Comparison of ENCODE assay signal across 8 cellular contexts in genomic region chr5:692530-693041, GRCh38. TPM values are rescaled to one million over a fixed set of nuclear protein-coding genes. Genes with fewer than 3 reads are reported as not detected.
A peak's percentile ranks its signal among the peaks of the same experiment; 100 is the strongest.
DNase-seq lines count a peak whose midpoint lies in the region; ATAC-seq and TF ChIP-seq lines count a peak whose summit lies in the region.
"Not testable (repeated sequence)": the region's sequence is repeated elsewhere in the genome, so short reads cannot be mapped to it uniquely, and the experiment has no call there.

No MANE protein-coding gene starts in this region.

- not testable (repeated sequence) for TF ChIP-seq POLR2A in spleen (IDR thresholded peaks at IDR 0.05)

- H3K4me1 ChIP-seq in PC-3 (ENCODE audit: insufficient read depth, low read length); mucosa of rectum (ENCODE audit: control insufficient read depth in 2 of 2, insufficient read depth in 2 of 2, low read length in 2 of 2): not testable (repeated sequence)
- peaks cover 0 to 12% (median 5%) of the 10 kb centered on the region in 6 donors for H3K4me1 ChIP-seq in spleen

- H3K4me1 Mint-ChIP-seq in glutamatergic neuron (ENCODE audit: low read depth, unreplicated experiment), result not testable (repeated sequence)

- H3K27ac Mint-ChIP-seq in glutamatergic neuron (ENCODE audit: unreplicated experiment), result peak overlapping the region; percentile 43

- H3K27me3 ChIP-seq in BJ (ENCODE audit: control insufficient read depth, insufficient read depth, low read length); PC-3 (ENCODE audit: low read length); mucosa of rectum (ENCODE audit: control insufficient read depth in 2 of 2, insufficient read depth in 2 of 2, low read length in 2 of 2): not testable (repeated sequence)
- H3K27me3 ChIP-seq in spleen (replicated peaks in 1 of 7), result peaks cover 0 to 18% (median 0%) of the 10 kb centered on the region in 7 donors

- POLR2A ChIA-PET in BJ (lab: Charles Lee), result not testable (repeated sequence)
- POLR2A ChIA-PET in PC-3 (lab: Charles Lee; ENCODE audit: unreplicated experiment), result interaction anchor here (0.6 kb wide), 1 partner anchor 124 kb away, joined by 3 read pairs; no protein-coding TSS in a partner anchor

- WGBS in spleen, 5 donors, result 0 to 1% (median 1%) methylated on average over 1 to 41 of the region's 41 CpGs

- 0 out of 2 replicates have a peak overlapping the region, but pooled peaks have one; percentile 7 for H3K4me3 ChIP-seq in BJ (ENCODE audit: low read depth, low read length)
- H3K4me3 ChIP-seq in PC-3 (ENCODE audit: low read length), result peak overlapping the region; percentile 69
- H3K4me3 ChIP-seq in astrocyte of the cerebellum (ENCODE audit: low read depth, low read length), result peak overlapping the region; percentile 23
- peak overlapping the region; percentile 62 to 89 for H3K4me3 ChIP-seq in mucosa of rectum (ENCODE audit: low read length in 2 of 2)
- H3K4me3 ChIP-seq in spleen, result peak overlapping the region in 7 of 8 donors; percentile 40 to 83 (median 52)

- peak; percentile 22 for ATAC-seq in GM19328 (IDR thresholded peaks at IDR 0.05; ENCODE audit: unreplicated experiment)
- peak; percentile 1 for ATAC-seq in HG02885 (IDR thresholded peaks at IDR 0.05; ENCODE audit: poor library complexity, unreplicated experiment)
- peak; percentile 17 for ATAC-seq in PC-3

- DNase-seq in BJ (ENCODE audit: low read depth); PC-3; astrocyte of the cerebellum (ENCODE audit: low read depth): not testable (repeated sequence)
- DNase-seq in glutamatergic neuron (peak; percentile 64), spleen (peak; percentile 73)

- not testable (repeated sequence) for H3F3A ChIP-seq in PC-3 (ENCODE audit: low read length, unreplicated experiment)

- H3K9me3 Mint-ChIP-seq in glutamatergic neuron (ENCODE audit: unreplicated experiment), result not testable (repeated sequence)

- H3K9ac ChIP-seq in PC-3 (ENCODE audit: low read length), result peak overlapping the region; percentile 27; the same call in 1 of the 2 replicates
- peak overlapping the region in 1 of 2 donors; percentile 86 for H3K9ac ChIP-seq in mucosa of rectum (ENCODE audit: low read depth in 1 of 2, low read length in 2 of 2)

- H2AFZ ChIP-seq in PC-3 (ENCODE audit: low read length), result 0 out of 2 replicates have a peak overlapping the region, but pooled peaks have one; percentile 45

- not testable (repeated sequence) for H3K9me3 ChIP-seq in PC-3 (ENCODE audit: low read length); mucosa of rectum (ENCODE audit: control insufficient read depth in 2 of 2, low read length in 2 of 2); spleen

- H3K27me3 Mint-ChIP-seq in glutamatergic neuron (ENCODE audit: unreplicated experiment), result not testable (repeated sequence)

- peak overlapping the region; percentile 55 for H3K4me3 Mint-ChIP-seq in glutamatergic neuron (ENCODE audit: unreplicated experiment)

- intact Hi-C loops in PC-3 (cut with micrococcal nuclease); spleen (cut with DNase I; ENCODE audit: low total_unique reads): not testable (repeated sequence)

- H3K36me3 ChIP-seq in BJ (ENCODE audit: control insufficient read depth, insufficient read depth, low read length); PC-3 (ENCODE audit: low read depth, low read length); mucosa of rectum (ENCODE audit: control insufficient read depth in 2 of 2, insufficient read depth in 2 of 2, low read length in 2 of 2); spleen: not testable (repeated sequence)

- not testable (repeated sequence) for BruUV-seq in PC-3 (replicated peaks; lab: Mats Ljungman, UMichigan)

- TF ChIP-seq CTCF in BJ (IDR thresholded peaks at IDR 0.05; ENCODE audit: insufficient read depth, low read depth, low read length); PC-3 (conservative IDR thresholded peaks at IDR 0.05; ENCODE audit: low read depth, low read length); astrocyte of the cerebellum (IDR thresholded peaks at IDR 0.05; ENCODE audit: low read depth, low read length, missing control alignments); glutamatergic neuron (IDR thresholded peaks at IDR 0.05; ENCODE audit: partially characterized antibody, unreplicated experiment); spleen (IDR thresholded peaks at IDR 0.05 in 8 of 11, conservative IDR thresholded peaks at IDR 0.05 in 3 of 11): not testable (repeated sequence)

- peak overlapping the region; percentile 85 for H3K4me2 ChIP-seq in PC-3 (ENCODE audit: low read length)

- CTCF ChIA-PET in BJ (lab: Yijun Ruan, JAX); PC-3 (lab: Charles Lee): not testable (repeated sequence)

- H3K36me3 Mint-ChIP-seq in glutamatergic neuron (ENCODE audit: unreplicated experiment), result peaks cover 10% of the 10 kb centered on the region

- in situ Hi-C loops in astrocyte of the cerebellum (cut with HindIII; ENCODE audit: low sequenced_read_pairs), result not testable (repeated sequence)

- not testable (repeated sequence) for H3K79me2 ChIP-seq in PC-3 (ENCODE audit: low read length)

- not testable (repeated sequence) for H3K27ac ChIP-seq in PC-3 (ENCODE audit: low read length)
- H3K27ac ChIP-seq in mucosa of rectum (ENCODE audit: low read depth in 2 of 2, low read length in 2 of 2), result peak overlapping the region in 1 of 2 donors; percentile 55
- peak overlapping the region in 2 of 8 donors; percentile 10 to 65 for H3K27ac ChIP-seq in spleen

- not testable (repeated sequence) for H3K9me2 ChIP-seq in PC-3 (replicated peaks; ENCODE audit: low read length)

- not testable (repeated sequence) for H4K20me1 ChIP-seq in PC-3 (ENCODE audit: low read length)

RNA-seq across cellular contexts. Expression of gene TPPP, which starts 0.6 kb away (rescaled TPM):
- 0.07 and 0.09 TPM in 2 replicates for polyA plus RNA-seq in BJ (2011; rRNA removed)
- 0.09 and 0.10 TPM in 2 replicates for polyA minus RNA-seq in BJ (2011; rRNA and poly(A)+ RNA removed)
- total RNA-seq in PC-3 (2014; rRNA removed), result 1.7 and 1.9 TPM in 2 replicates
- total RNA-seq in glutamatergic neuron (ENCODE audit: unreplicated experiment), result 44.5 TPM
- total RNA-seq in spleen, result 10 to 100 TPM in 1 of 7 donors, 1 to 10 TPM in 6; 2.4 to 12.2 (median 4.4) TPM
- polyA plus RNA-seq in spleen, result under 1 TPM; 0.30 to 0.83 (median 0.41) TPM

Comparison
In these comparisons a context has a peak if more than half of its experiments do, and no peak if none do; other contexts are left out.
1. H3K4me3 ChIP-seq: peak in every context shown above with its lines; median percentile 76 in mucosa of rectum; 69 in PC-3; 52 in spleen; 23 in astrocyte of the cerebellum; 7 in BJ.